Comparison of ENCODE assay signal across 23 cellular contexts in the genomic region with DNA sequence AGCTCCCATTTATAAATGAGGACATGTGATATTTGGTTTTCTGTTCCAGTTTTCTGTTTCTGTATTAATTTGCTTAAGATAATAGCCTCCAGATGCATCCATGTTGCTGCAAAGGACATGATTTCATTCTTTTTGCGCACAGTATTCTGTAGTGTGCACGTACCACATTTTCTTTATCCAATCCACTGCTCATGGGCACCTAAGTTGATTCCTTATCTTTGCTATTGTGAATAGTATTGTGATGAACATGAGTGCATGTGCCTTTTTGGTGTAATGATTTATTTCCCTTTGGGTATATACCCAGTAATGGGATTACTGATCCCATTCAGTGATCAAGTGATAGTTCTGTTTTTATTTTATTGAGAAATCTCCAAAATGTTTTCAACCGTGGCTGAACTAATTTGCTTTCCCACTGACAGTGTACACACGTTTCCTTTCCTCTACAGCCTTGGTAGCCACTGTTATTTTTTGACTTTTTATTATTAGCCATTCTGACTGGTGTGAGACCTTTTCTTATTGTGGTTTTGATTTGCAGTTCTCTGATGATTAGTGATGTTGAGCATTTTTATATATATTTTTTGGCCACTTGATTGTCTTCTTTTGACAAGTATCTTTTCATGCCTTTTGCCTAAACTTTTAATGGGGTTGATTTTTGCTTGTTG.
"Had no signal": no experiment of that assay in that cellular context is flagged by ENCODE, and none has a peak within 500 bp of the region (broad histone marks: within the 10 kb centered on the region; RNA-seq: fewer than 3 reads in every experiment).

No MANE protein-coding gene starts in this region.

- H3K9me3 ChIP-seq: esophagus squamous epithelium, gastroesophageal sphincter, left ventricle myocardium inferior, sigmoid colon, testis, vagina had no signal

- H2AFZ ChIP-seq: neural progenitor cell had no signal

- ATAC-seq: activated CD8-positive, alpha-beta memory T cell treated with anti-CD3 and anti-CD28 coated beads, Interleukin-2, amount 10 ng/mL, durations not matched to agents 7 days and 5 days; activated CD8-positive, alpha-beta T cell treated with anti-CD3 and anti-CD28 coated beads for 36 hours; activated naive CD8-positive, alpha-beta T cell treated with anti-CD3 and anti-CD28 coated beads, Interleukin-2, amount 50 U/mL, for 24 hours; gastroesophageal sphincter; naive thymus-derived CD8-positive, alpha-beta T cell had no signal

- H3K4me1 ChIP-seq: esophagus squamous epithelium, left ventricle myocardium inferior, sigmoid colon, testis, vagina had no signal

- H3K27me3 ChIP-seq: esophagus squamous epithelium, gastroesophageal sphincter, neural progenitor cell, sigmoid colon, testis, vagina had no signal

- H3K4me2 ChIP-seq: neural progenitor cell, smooth muscle cell had no signal

- H3K36me3 ChIP-seq: esophagus squamous epithelium, gastroesophageal sphincter, left ventricle myocardium inferior, neural progenitor cell, sigmoid colon, vagina had no signal

- H3K4me3 ChIP-seq: coronary artery, esophagus squamous epithelium, gastroesophageal sphincter, left ventricle myocardium inferior, neural progenitor cell, sigmoid colon, smooth muscle cell, testis, vagina had no signal

- H3K27ac ChIP-seq: coronary artery, esophagus squamous epithelium, gastroesophageal sphincter, left ventricle myocardium inferior, neural progenitor cell, sigmoid colon, testis, vagina had no signal

- H3K9ac ChIP-seq: neural progenitor cell had no signal

- DNase-seq: activated CD4-positive, alpha-beta T cell treated with anti-CD3 and anti-CD28 coated beads, Interleukin-2, amount 10 ng/mL, durations not matched to agents 7 days and 5 days; activated CD8-positive, alpha-beta memory T cell treated with anti-CD3 and anti-CD28 coated beads, Interleukin-2, amount 10 ng/mL, durations not matched to agents 7 days and 5 days; activated CD8-positive, alpha-beta T cell treated with anti-CD3 and anti-CD28 coated beads for 36 hours; activated gamma-delta T cell; activated naive CD4-positive, alpha-beta T cell treated with anti-CD3 and anti-CD28 coated beads, Interleukin-2, amount 50 U/mL, for 16 hours; activated naive CD8-positive, alpha-beta T cell treated with anti-CD3 and anti-CD28 coated beads, Interleukin-2, amount 50 U/mL, for 24 hours; activated T-cell treated with anti-CD3 and anti-CD28 coated beads for 4 hours; cerebellar nuclear complex; esophagus squamous epithelium; head of caudate nucleus; hypothalamus; left ventricle myocardium inferior; naive thymus-derived CD8-positive, alpha-beta T cell; sigmoid colon; stimulated activated CD4-positive, alpha-beta T cell treated with anti-CD3 and anti-CD28 coated beads, Interleukin-15, amount 100 ng/mL, for 24 hours; stimulated activated CD8-positive, alpha-beta memory T cell treated with anti-CD3 and anti-CD28 coated beads, Interleukin-4, amount 100 ng/mL, for 48 hours; stimulated activated naive CD4-positive, alpha-beta T cell; testis had no signal
